In the genomic region with DNA sequence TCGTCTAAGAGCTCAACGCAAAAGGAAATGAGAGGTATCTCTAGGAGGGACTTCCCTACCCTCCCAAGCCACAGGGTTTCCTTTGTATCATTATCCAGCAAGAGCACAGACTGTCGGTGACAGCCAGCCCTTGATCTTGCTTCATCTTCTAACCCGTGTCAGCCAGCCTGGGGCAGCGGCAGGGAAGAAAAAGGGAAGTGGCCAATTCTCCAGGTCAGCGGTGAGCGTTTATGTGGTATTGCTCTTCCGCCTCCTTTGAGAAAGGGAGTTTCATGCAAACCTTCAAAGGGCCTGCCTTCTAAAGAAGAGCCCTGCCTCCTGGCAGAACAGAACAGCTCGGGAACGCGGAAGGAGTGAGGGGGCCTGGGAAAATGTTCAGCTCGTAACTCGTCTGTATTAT, we compare ENCODE assay signal across 8 cellular contexts. TPM values are rescaled to one million over a fixed set of nuclear protein-coding genes. Genes with fewer than 3 reads are reported as not detected.
A peak's percentile ranks its signal among the peaks of the same experiment; 100 is the strongest.
DNase-seq lines count a peak whose midpoint lies in the region; ATAC-seq and TF ChIP-seq lines count a peak whose summit lies in the region.

No MANE protein-coding gene starts in this region.

- peak; percentile 80 for ATAC-seq in GM19023 (IDR thresholded peaks at IDR 0.05; ENCODE audit: unreplicated experiment)
- peak; percentile 82 for ATAC-seq in HG02852 (IDR thresholded peaks at IDR 0.05; ENCODE audit: unreplicated experiment)
- no peak for ATAC-seq in Right ventricle myocardium inferior

- intact Hi-C loops in sigmoid colon (cut with DNase I) (no loop called here), Right ventricle myocardium inferior (cut with DNase I) (loop anchor here (5.0 to 10.0 kb wide), 3 partner anchors 39 to 711 kb away; no protein-coding TSS in a partner anchor)

- no peaks in the 10 kb centered on the region for H3K27me3 ChIP-seq in sigmoid colon

- no peak for TF ChIP-seq EP300 in sigmoid colon (IDR thresholded peaks at IDR 0.05)

- peaks cover 0 to 69% (median 52%) of the 10 kb centered on the region in 4 donors for H3K4me1 ChIP-seq in sigmoid colon

- H3K9me3 ChIP-seq in sigmoid colon, result no peaks in the 10 kb centered on the region

- no peak for TF ChIP-seq POLR2A in sigmoid colon (IDR thresholded peaks at IDR 0.05)

- H3K36me3 ChIP-seq in sigmoid colon, result peaks cover 0 to 27% (median 12%) of the 10 kb centered on the region in 4 donors

- peak overlapping the region in 3 of 4 donors; percentile 54 to 75 (median 72) for H3K27ac ChIP-seq in sigmoid colon

- H3K4me3 ChIP-seq in sigmoid colon, result no peak overlapping the region

- DNase-seq in SIG-M5 treated with dmso at 0.1 percent for 504 hours (lab: John Stamatoyannopoulos, UW; ENCODE audit: unreplicated experiment) (peak; percentile 96), sigmoid colon (no peak), DMS53 treated with DMSO at 0.1 percent for 48 hours (lab: John Stamatoyannopoulos, UW; ENCODE audit: unreplicated experiment) (no peak), Right ventricle myocardium inferior (ENCODE audit: missing footprints) (no peak), putamen (ENCODE audit: low spot score) (no peak), NCI-H2029 (lab: John Stamatoyannopoulos, UW) (no peak)

- 44 to 80% methylated on average over 13 of the region's 13 CpGs for WGBS in sigmoid colon, 2 donors

- TF ChIP-seq CTCF in sigmoid colon (IDR thresholded peaks at IDR 0.05), result no peak

RNA-seq across cellular contexts. Expression of a gene that starts 41.9 kb away (rescaled TPM):
- total RNA-seq in sigmoid colon (10 to 100 TPM in 3 of 4 donors, 1 to 10 TPM in 1; 7.2 to 15.0 (median 11.6) TPM), Right ventricle myocardium inferior (9.6 TPM)
- 10 to 100 TPM in 2 of 3 donors, 1 to 10 TPM in 1; 9.6 to 36.1 (median 13.4) TPM for polyA plus RNA-seq in sigmoid colon
